In genomic region chr3:182568756-182569155, GRCh38 we compare ENCODE assay signal across 16 cellular contexts.
A peak's percentile ranks its signal among the peaks of the same experiment; 100 is the strongest.
DNase-seq lines count a peak whose midpoint lies in the region; TF ChIP-seq lines count a peak whose summit lies in the region.
"Had no signal": no experiment of that assay in that cellular context is flagged by ENCODE, and none has a peak within 500 bp of the region (broad histone marks: within the 10 kb centered on the region; RNA-seq: fewer than 3 reads in every experiment).

No MANE protein-coding gene starts in this region.

- peaks cover 7% of the 10 kb centered on the region for H3K4me1 Mint-ChIP-seq in progenitor cell of endocrine pancreas (ENCODE audit: low read depth)

- H3K4me3 Mint-ChIP-seq in progenitor cell of endocrine pancreas (ENCODE audit: low read depth): no peak overlapping the region

- H3K27me3 Mint-ChIP-seq in progenitor cell of endocrine pancreas: no peaks in the 10 kb centered on the region

- TF ChIP-seq CTCF in progenitor cell of endocrine pancreas (IDR thresholded peaks at IDR 0.05; ENCODE audit: unreplicated experiment): no peak
- TF ChIP-seq CTCF in brain microvascular endothelial cell (IDR thresholded peaks at IDR 0.05; ENCODE audit: low read depth, low read length, missing control alignments): no peak

- H3K27me3 ChIP-seq in brain microvascular endothelial cell (replicated peaks): no peaks in the 10 kb centered on the region
- H3K27me3 ChIP-seq: BLaER1 treated with 17β-estradiol and CSF1 and Interleukin-3, amounts not matched to agents 10 nM and 100 nM had no signal

- peak overlapping the region; percentile 70 for H3K27ac Mint-ChIP-seq in progenitor cell of endocrine pancreas

- H3K27ac ChIP-seq in brain microvascular endothelial cell: no peak overlapping the region
- H3K27ac ChIP-seq: BLaER1 treated with 17β-estradiol and CSF1 and Interleukin-3, amounts not matched to agents 10 nM and 100 nM; GM23248 had no signal

- H3K36me3 Mint-ChIP-seq in progenitor cell of endocrine pancreas (ENCODE audit: insufficient read depth): peaks cover under 1% of the 10 kb centered on the region

- in situ Hi-C loops in brain microvascular endothelial cell (cut with HindIII; ENCODE audit: low pct_ligation_motif_present, low sequenced_read_pairs): no loop called here

- DNase-seq in NCI-H1092 treated with DMSO at 0.1 percent for 48 hours (lab: John Stamatoyannopoulos, UW) (peak; percentile 5), NCI-H1092 (lab: John Stamatoyannopoulos, UW) (no peak), NCI-H446 (lab: John Stamatoyannopoulos, UW) (peak; percentile 53 to 86), left kidney (ENCODE audit: low read depth, low spot score) (peak; percentile 12), progenitor cell of endocrine pancreas (ENCODE audit: low spot score, unreplicated experiment) (no peak), brain microvascular endothelial cell (no peak), NCI-H82 (lab: John Stamatoyannopoulos, UW) (no peak), SHP77 treated with DMSO at 0.1 percent for 48 hours (lab: John Stamatoyannopoulos, UW) (no peak)
- DNase-seq: 8988T, DMS153, GM23248, NCI-H1048, NCI-H2029 treated with DMSO at 0.1 percent for 48 hours, NCI-H748 treated with DMSO at 0.1 percent for 48 hours, SIG-M5 had no signal

- H3K4me3 ChIP-seq in brain microvascular endothelial cell (ENCODE audit: low read depth, low read length): no peak overlapping the region
- H3K4me3 ChIP-seq: BLaER1 treated with 17β-estradiol and CSF1 and Interleukin-3, amounts not matched to agents 10 nM and 100 nM; GM23248 had no signal

- H3K36me3 ChIP-seq in brain microvascular endothelial cell (replicated peaks): no peaks in the 10 kb centered on the region
- H3K36me3 ChIP-seq: BLaER1 treated with 17β-estradiol and CSF1 and Interleukin-3, amounts not matched to agents 10 nM and 100 nM had no signal

- peaks cover 7% of the 10 kb centered on the region for H3K9me3 Mint-ChIP-seq in progenitor cell of endocrine pancreas (ENCODE audit: low read depth)

Comparison
In these comparisons a context has a peak if more than half of its experiments do, and no peak if none do; other contexts are left out.
1. DNase-seq: peak in NCI-H1092 treated with DMSO at 0.1 percent for 48 hours (single experiment), NCI-H446 (2 of 2) and left kidney (single experiment); none in NCI-H1092 (single experiment), progenitor cell of endocrine pancreas (single experiment), brain microvascular endothelial cell (single experiment), NCI-H82 (single experiment) and SHP77 treated with DMSO at 0.1 percent for 48 hours (single experiment).